8 cellular contexts compared by ENCODE assay signal in genomic region chr2:26243643-26244478, GRCh38. TPM values are rescaled to one million over a fixed set of nuclear protein-coding genes. Genes with fewer than 3 reads are reported as not detected.
DNase-seq lines count a peak whose midpoint lies in the region; ATAC-seq and TF ChIP-seq lines count a peak whose summit lies in the region.

No MANE protein-coding gene starts in this region.

- H2AFZ ChIP-seq in PC-9: peak overlapping the region; percentile 97

- H3K9me3 ChIP-seq in PC-9 (ENCODE audit: insufficient read depth, low read depth) (no peaks in the 10 kb centered on the region), right lobe of liver (no peaks in the 10 kb centered on the region), thymus (ENCODE audit: control insufficient read depth) (no peaks in the 10 kb centered on the region)

- WGBS in right lobe of liver (ENCODE audit: insufficient coverage, low coverage, low lambda C conversion rate, missing lambda C conversion rate): 0% methylated on average over 14 of the region's 32 CpGs
- under 1% methylated on average over 32 of the region's 32 CpGs for WGBS in thymus

- TF ChIP-seq CTCF in PC-9 (conservative IDR thresholded peaks at IDR 0.05): no peak
- no peak for TF ChIP-seq CTCF in right lobe of liver (IDR thresholded peaks at IDR 0.05)

- peaks cover 41% of the 10 kb centered on the region for H3K4me1 ChIP-seq in PC-9 (replicated peaks; ENCODE audit: insufficient read depth)
- H3K4me1 ChIP-seq in right lobe of liver: peaks cover 0 to 64% (median 27%) of the 10 kb centered on the region in 4 donors
- peaks cover 18% of the 10 kb centered on the region for H3K4me1 ChIP-seq in thymus (ENCODE audit: control insufficient read depth, insufficient read depth, low read length)

- ATAC-seq in GM19328 (IDR thresholded peaks at IDR 0.05; ENCODE audit: unreplicated experiment) (peak; percentile 10), HG03342 (IDR thresholded peaks at IDR 0.05; ENCODE audit: unreplicated experiment) (peak; percentile 19), right lobe of liver (peak; percentile 30 to 53 (median 46))

- peaks cover 24% of the 10 kb centered on the region for H3F3A ChIP-seq in PC-9 (ENCODE audit: insufficient read depth, low read depth)

- CTCF ChIA-PET in PC-9 (lab: Charles Lee): interaction anchor here (0.6 kb wide), 1 partner anchor 74 kb away, joined by 4 read pairs; no protein-coding TSS in a partner anchor

- no peaks in the 10 kb centered on the region for H3K27me3 ChIP-seq in PC-9 (ENCODE audit: insufficient read depth, low read depth)
- H3K27me3 ChIP-seq in right lobe of liver: no peaks in the 10 kb centered on the region
- H3K27me3 ChIP-seq in thymus (ENCODE audit: control insufficient read depth, insufficient read depth): no peaks in the 10 kb centered on the region

- no peaks in the 10 kb centered on the region for H3K36me3 ChIP-seq in PC-9 (ENCODE audit: low read depth)
- no peaks in the 10 kb centered on the region for H3K36me3 ChIP-seq in right lobe of liver
- H3K36me3 ChIP-seq in thymus (ENCODE audit: control insufficient read depth, insufficient read depth): no peaks in the 10 kb centered on the region

- intact Hi-C loops in PC-9 (cut with micrococcal nuclease; ENCODE audit: unreplicated experiment): loop anchor here (5.0 to 10.0 kb wide), 3 partner anchors 53 to 331 kb away; no protein-coding TSS in a partner anchor
- intact Hi-C loops in right lobe of liver (cut with DNase I): no loop called here

- H3K27ac ChIP-seq in PC-9 (peak overlapping the region; percentile 75), cingulate gyrus (ENCODE audit: low read depth, low read length) (peak overlapping the region; percentile 98), right lobe of liver (peak overlapping the region; percentile 96 to 98 (median 96)), thymus (ENCODE audit: low read depth) (peak overlapping the region; percentile 89)

- no peaks in the 10 kb centered on the region for H3K9me2 ChIP-seq in PC-9 (ENCODE audit: insufficient read depth)

- DNase-seq in DMS53 (lab: John Stamatoyannopoulos, UW): peak; percentile 68
- DNase-seq in PC-9: no peak
- DNase-seq in right lobe of liver: no peak
- no peak for DNase-seq in NCI-H1048 (lab: John Stamatoyannopoulos, UW)

- H3K4me3 ChIP-seq in PC-9: peak overlapping the region; percentile 95
- H3K4me3 ChIP-seq in right lobe of liver: peak overlapping the region; percentile 63 to 92 (median 83)
- H3K4me3 ChIP-seq in thymus (ENCODE audit: low read length): peak overlapping the region; percentile 68

- TF ChIP-seq POLR2A in right lobe of liver (IDR thresholded peaks at IDR 0.05): no peak

- H3K79me2 ChIP-seq in PC-9 (ENCODE audit: low read depth): peaks cover 96% of the 10 kb centered on the region

- BruUV-seq in PC-9 (replicated peaks; lab: Mats Ljungman, UMichigan): TSS peak; percentile 68

- POLR2A ChIA-PET in PC-9 (lab: Charles Lee; ENCODE audit: unreplicated experiment): interaction anchor here (0.6 to 0.7 kb wide), 2 partner anchors 292 to 297 kb away, joined by 4 to 8 read pairs; no protein-coding TSS in a partner anchor

- H3K4me2 ChIP-seq in PC-9: peak overlapping the region; percentile 87

- H4K20me1 ChIP-seq in PC-9 (ENCODE audit: insufficient read depth): peaks cover 15% of the 10 kb centered on the region

RNA-seq across cellular contexts. Expression of gene HADHA, which starts 0.6 kb away (rescaled TPM):
- total RNA-seq in PC-9 (2021): 99.9 and 129 TPM in 2 replicates
- 100 to 1,000 TPM; 115 to 246 (median 160) TPM for total RNA-seq in right lobe of liver
- polyA plus RNA-seq in thymus: 57.1 TPM

RNA-seq across cellular contexts. Expression of gene HADHB, which starts 0.9 kb away (rescaled TPM):
- 72.7 and 73.1 TPM in 2 replicates for total RNA-seq in PC-9 (2021)
- total RNA-seq in right lobe of liver: 100 to 1,000 TPM; 129 to 295 (median 219) TPM
- polyA plus RNA-seq in thymus: 92.8 TPM
